Comparison of ENCODE assay signal across 12 cellular contexts in genomic region chr6:121771937-121772717, GRCh38.
DNase-seq lines count a peak whose midpoint lies in the region; ATAC-seq and TF ChIP-seq lines count a peak whose summit lies in the region.
"Had no signal": no experiment of that assay in that cellular context is flagged by ENCODE, and none has a peak within 500 bp of the region (broad histone marks: within the 10 kb centered on the region; RNA-seq: fewer than 3 reads in every experiment).

No MANE protein-coding gene starts in this region.

- peaks cover 23% of the 10 kb centered on the region for H3K4me1 Mint-ChIP-seq in T-helper 1 cell treated with Interleukin-12 subunit alpha and Interleukin-12 subunit beta and Interleukin-4 antibody, amounts not matched to agents 30 μg/mL and 1 μg/mL, for 36 hours (ENCODE audit: low read depth)
- no peaks in the 10 kb centered on the region for H3K4me1 Mint-ChIP-seq in CD8-positive, alpha-beta memory T cell

- H3K36me3 ChIP-seq in colonic mucosa, result no peaks in the 10 kb centered on the region
- H3K36me3 ChIP-seq in CD8-positive, alpha-beta memory T cell (ENCODE audit: insufficient read depth, low read length), result no peaks in the 10 kb centered on the region

- CTCF ChIA-PET in CD8-positive, alpha-beta memory T cell (lab: Charles Lee), result no interaction called here

- POLR2A ChIA-PET in CD8-positive, alpha-beta memory T cell (lab: Charles Lee), result no interaction called here

- H3K9me3 ChIP-seq in colonic mucosa, result no peaks in the 10 kb centered on the region
- H3K9me3 ChIP-seq in CD8-positive, alpha-beta memory T cell (ENCODE audit: low read length), result no peaks in the 10 kb centered on the region

- no peaks in the 10 kb centered on the region for H3K9me3 Mint-ChIP-seq in T-helper 1 cell treated with Interleukin-12 subunit alpha and Interleukin-12 subunit beta and Interleukin-4 antibody, amounts not matched to agents 30 μg/mL and 1 μg/mL, for 36 hours
- H3K9me3 Mint-ChIP-seq in CD8-positive, alpha-beta memory T cell, result peaks cover 0 to 11% (median 0%) of the 10 kb centered on the region in 5 donors

- no peak overlapping the region for H3K4me3 ChIP-seq in colonic mucosa
- H3K4me3 ChIP-seq in CD8-positive, alpha-beta memory T cell (ENCODE audit: low read length), result no peak overlapping the region

- no peak for TF ChIP-seq CTCF in colonic mucosa (IDR thresholded peaks at IDR 0.05)

- H3K9ac ChIP-seq in colonic mucosa (ENCODE audit: low read depth in 2 of 2, low read length in 2 of 2), result no peak overlapping the region

- H3K4me1 ChIP-seq in colonic mucosa, result no peaks in the 10 kb centered on the region
- no peaks in the 10 kb centered on the region for H3K4me1 ChIP-seq in CD8-positive, alpha-beta memory T cell (ENCODE audit: insufficient read depth, low read length)

- H3K27ac Mint-ChIP-seq in T-helper 1 cell treated with Interleukin-12 subunit alpha and Interleukin-12 subunit beta and Interleukin-4 antibody, amounts not matched to agents 30 μg/mL and 1 μg/mL, for 36 hours, result peak overlapping the region; percentile 26
- no peak overlapping the region for H3K27ac Mint-ChIP-seq in CD8-positive, alpha-beta memory T cell

- H3K27me3 Mint-ChIP-seq in T-helper 1 cell treated with Interleukin-12 subunit alpha and Interleukin-12 subunit beta and Interleukin-4 antibody, amounts not matched to agents 30 μg/mL and 1 μg/mL, for 36 hours (ENCODE audit: low read depth), result no peaks in the 10 kb centered on the region
- no peaks in the 10 kb centered on the region for H3K27me3 Mint-ChIP-seq in CD8-positive, alpha-beta memory T cell

- ATAC-seq in GM18520 (IDR thresholded peaks at IDR 0.05; ENCODE audit: unreplicated experiment) (peak; percentile 74), GM19467 (IDR thresholded peaks at IDR 0.05; ENCODE audit: unreplicated experiment) (peak; percentile 85), HG02981 (IDR thresholded peaks at IDR 0.05; ENCODE audit: unreplicated experiment) (peak; percentile 82)

- no peaks in the 10 kb centered on the region for H3K27me3 ChIP-seq in colonic mucosa
- H3K27me3 ChIP-seq in CD8-positive, alpha-beta memory T cell (ENCODE audit: insufficient read depth, low read length, poor library complexity, severe bottlenecking), result no peaks in the 10 kb centered on the region

- no peak overlapping the region for H3K4me3 Mint-ChIP-seq in T-helper 1 cell treated with Interleukin-12 subunit alpha and Interleukin-12 subunit beta and Interleukin-4 antibody, amounts not matched to agents 30 μg/mL and 1 μg/mL, for 36 hours
- no peak overlapping the region for H3K4me3 Mint-ChIP-seq in CD8-positive, alpha-beta memory T cell

- intact Hi-C loops in colonic mucosa (cut with DNase I), result no loop called here

- H3K27ac ChIP-seq in colonic mucosa, result no peak overlapping the region
- no peak overlapping the region for H3K27ac ChIP-seq in CD8-positive, alpha-beta memory T cell (ENCODE audit: low read depth, low read length)

- no peaks in the 10 kb centered on the region for H3K36me3 Mint-ChIP-seq in T-helper 1 cell treated with Interleukin-12 subunit alpha and Interleukin-12 subunit beta and Interleukin-4 antibody, amounts not matched to agents 30 μg/mL and 1 μg/mL, for 36 hours (ENCODE audit: low read depth)
- H3K36me3 Mint-ChIP-seq in CD8-positive, alpha-beta memory T cell, result peaks cover 0 to 2% (median 0%) of the 10 kb centered on the region in 3 donors

- DNase-seq in GM19238 (ENCODE audit: insufficient read length, low spot score) (no peak), colonic mucosa (no peak), GM19240 (ENCODE audit: insufficient read length, low spot score) (no peak)
- DNase-seq in CD8-positive, alpha-beta memory T cell, result no peak
- DNase-seq: activated CD8-positive, alpha-beta memory T cell treated with anti-CD3 and anti-CD28 coated beads, Interleukin-2, amount 50 U/mL, for 48 hours; caudate nucleus; mammary epithelial cell; NCI-H510A treated with DMSO at 0.1 percent for 48 hours had no signal
